Comparison of ENCODE assay signal across 28 cellular contexts in genomic region chrX:110059410-110059809, GRCh38.
"Had no signal": no experiment of that assay in that cellular context is flagged by ENCODE, and none has a peak within 500 bp of the region (broad histone marks: within the 10 kb centered on the region; RNA-seq: fewer than 3 reads in every experiment).

No MANE protein-coding gene starts in this region.

- H3K27me3 ChIP-seq: colonic mucosa, gastroesophageal sphincter, ovary, sigmoid colon, spleen, testis, tibial artery had no signal

- ATAC-seq: esophagus mucosa; gastroesophageal sphincter; left lobe of liver; lower lobe of right lung; naive thymus-derived CD8-positive, alpha-beta T cell; stimulated activated memory B cell treated with anti-CD40 and anti-IgM and Interleukin-4, amounts not matched to agents 10 μg/mL and 1 μg/mL and 100 μg/mL, for 72 hours; stimulated activated naive CD8-positive, alpha-beta T cell treated with anti-CD3 and anti-CD28 coated beads, Interleukin-15, Interleukin-2, amounts not matched to agents 100 U/mL and 50 U/mL, for 24 hours had no signal

- H3K9me3 Mint-ChIP-seq: dendritic cell treated with granulocyte-macrophage colony-stimulating factor and Interleukin-4, amounts not matched to agents 40 ng/mL and 50 ng/mL, for 4 days; endodermal cell; immature natural killer cell; type B pancreatic cell had no signal

- H3K4me3 ChIP-seq: colonic mucosa, gastroesophageal sphincter, lower lobe of right lung, ovary, sigmoid colon, skin epidermis, spleen, testis, tibial artery had no signal

- H3K27ac Mint-ChIP-seq: dendritic cell treated with granulocyte-macrophage colony-stimulating factor and Interleukin-4, amounts not matched to agents 40 ng/mL and 50 ng/mL, for 4 days; endodermal cell; immature natural killer cell; naive thymus-derived CD8-positive, alpha-beta T cell; nephron progenitor cell; stimulated activated memory B cell treated with anti-CD40 and anti-IgM and Interleukin-4, amounts not matched to agents 10 μg/mL and 1 μg/mL and 100 μg/mL, for 72 hours; type B pancreatic cell had no signal

- H3K4me1 ChIP-seq: colonic mucosa, gastroesophageal sphincter, lower lobe of right lung, spleen, testis, tibial artery had no signal

- H3K4me3 Mint-ChIP-seq: dendritic cell treated with granulocyte-macrophage colony-stimulating factor and Interleukin-4, amounts not matched to agents 40 ng/mL and 50 ng/mL, for 4 days; endodermal cell; immature natural killer cell; naive thymus-derived CD8-positive, alpha-beta T cell; nephron progenitor cell; stimulated activated memory B cell treated with anti-CD40 and anti-IgM and Interleukin-4, amounts not matched to agents 10 μg/mL and 1 μg/mL and 100 μg/mL, for 72 hours; type B pancreatic cell had no signal

- H3K36me3 ChIP-seq: colonic mucosa, gastroesophageal sphincter, lower lobe of right lung, ovary, sigmoid colon, tibial artery had no signal

- H3K4me1 Mint-ChIP-seq: endodermal cell, immature natural killer cell, nephron progenitor cell had no signal

- H3K9me3 ChIP-seq: colonic mucosa, gastroesophageal sphincter, lower lobe of right lung, ovary, sigmoid colon, spleen, testis, tibial artery had no signal

- DNase-seq: colonic mucosa; effector CD8-positive, alpha-beta T cell; endodermal cell; foreskin fibroblast; hypothalamus; immature natural killer cell; islet precursor cell; kidney glomerular epithelial cell; lower lobe of right lung; naive thymus-derived CD8-positive, alpha-beta T cell; nephron progenitor cell; occipital lobe; ovary; sigmoid colon; spleen; stimulated activated CD4-positive, alpha-beta T cell treated with anti-CD3 and anti-CD28 coated beads, Interleukin-4, amount 100 ng/mL, for 4 hours; stimulated activated naive CD8-positive, alpha-beta T cell treated with anti-CD3 and anti-CD28 coated beads, Interleukin-15, Interleukin-2, amounts not matched to agents 100 U/mL and 50 U/mL, for 24 hours; substantia nigra; testis; tibial artery had no signal

- H3K27me3 Mint-ChIP-seq: dendritic cell treated with granulocyte-macrophage colony-stimulating factor and Interleukin-4, amounts not matched to agents 40 ng/mL and 50 ng/mL, for 4 days; naive thymus-derived CD8-positive, alpha-beta T cell; stimulated activated memory B cell treated with anti-CD40 and anti-IgM and Interleukin-4, amounts not matched to agents 10 μg/mL and 1 μg/mL and 100 μg/mL, for 72 hours; type B pancreatic cell had no signal

- H3K27ac ChIP-seq: colonic mucosa, epithelial cell of prostate, gastroesophageal sphincter, lower lobe of right lung, ovary, sigmoid colon, skin epidermis, spleen, testis, tibial artery had no signal
